Comparison of ENCODE assay signal across 35 cellular contexts in the genomic region with DNA sequence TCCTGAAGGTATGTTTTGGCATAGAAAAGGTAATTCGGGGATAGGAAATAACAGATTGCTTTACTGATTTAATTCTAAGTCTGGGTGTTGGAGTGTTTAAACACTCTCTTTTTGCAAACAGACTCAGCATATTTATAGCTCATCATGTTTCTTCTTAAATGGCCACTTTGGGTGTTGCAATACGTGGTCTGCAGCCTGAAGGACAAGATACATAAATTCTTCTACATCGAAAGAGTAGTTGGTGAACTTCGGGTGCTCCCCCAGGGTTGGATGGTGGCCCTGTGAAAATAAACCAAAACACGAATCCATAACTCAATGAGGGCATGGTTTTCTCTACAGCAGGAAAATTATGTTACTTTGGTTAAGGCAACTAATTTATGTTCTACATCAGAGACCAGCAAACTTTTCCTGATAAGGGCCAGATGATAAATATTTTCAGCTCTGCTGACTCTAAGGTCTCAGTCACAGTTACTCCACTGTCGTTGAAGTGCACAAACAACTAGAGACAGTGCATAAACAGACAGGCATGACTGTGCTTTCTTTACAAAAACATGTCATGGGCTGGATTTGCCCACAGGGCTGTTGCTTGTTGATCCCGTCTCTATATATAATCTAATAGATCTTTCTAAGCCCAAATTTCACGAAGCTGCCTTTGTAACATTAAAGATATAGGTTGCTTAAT. TPM values are rescaled to one million over a fixed set of nuclear protein-coding genes. Genes with fewer than 3 reads are reported as not detected.
"Had no signal": no experiment of that assay in that cellular context is flagged by ENCODE, and none has a peak within 500 bp of the region (broad histone marks: within the 10 kb centered on the region; RNA-seq: fewer than 3 reads in every experiment).

No MANE protein-coding gene starts in this region.

- H3K27ac Mint-ChIP-seq: activated CD4-positive, alpha-beta T cell treated with anti-CD3 and anti-CD28 coated beads, Interleukin-2, amount 10 ng/mL, durations not matched to agents 24 days and 14 days; activated CD8-positive, alpha-beta T cell treated with anti-CD3 and anti-CD28 coated beads for 36 hours; activated naive CD8-positive, alpha-beta T cell treated with anti-CD3 and anti-CD28 coated beads for 36 hours; activated T-cell treated with anti-CD3 and anti-CD28 coated beads, Interleukin-2, amount 50 U/mL, for 72 hours; activated T-helper 17 cell treated with anti-CD3 and anti-CD28 coated beads, Interleukin-2, amount 50 U/mL, for 72 hours had no signal

- H3K4me2 ChIP-seq: PC-9 had no signal

- H3K4me3 Mint-ChIP-seq: activated CD4-positive, alpha-beta T cell treated with anti-CD3 and anti-CD28 coated beads, Interleukin-2, amount 10 ng/mL, durations not matched to agents 24 days and 14 days; activated CD8-positive, alpha-beta T cell treated with anti-CD3 and anti-CD28 coated beads for 36 hours; activated naive CD8-positive, alpha-beta T cell treated with anti-CD3 and anti-CD28 coated beads for 36 hours; activated T-cell treated with anti-CD3 and anti-CD28 coated beads, Interleukin-2, amount 50 U/mL, for 72 hours; activated T-helper 17 cell treated with anti-CD3 and anti-CD28 coated beads, Interleukin-2, amount 50 U/mL, for 72 hours had no signal

- H2AFZ ChIP-seq: PC-9 had no signal

- H3K4me3 ChIP-seq: ascending aorta, body of pancreas, breast epithelium, MG63, PC-9 had no signal

- H3K4me1 Mint-ChIP-seq: activated CD4-positive, alpha-beta T cell treated with anti-CD3 and anti-CD28 coated beads, Interleukin-2, amount 10 ng/mL, durations not matched to agents 24 days and 14 days; activated naive CD8-positive, alpha-beta T cell treated with anti-CD3 and anti-CD28 coated beads for 36 hours; activated T-helper 17 cell treated with anti-CD3 and anti-CD28 coated beads, Interleukin-2, amount 50 U/mL, for 72 hours had no signal

- ATAC-seq: activated CD8-positive, alpha-beta T cell treated with anti-CD3 and anti-CD28 coated beads for 36 hours; activated T-cell treated with anti-CD3 and anti-CD28 coated beads, Interleukin-2, amount 50 U/mL, for 72 hours; activated T-helper 17 cell treated with anti-CD3 and anti-CD28 coated beads, Interleukin-2, amount 50 U/mL, for 72 hours; body of pancreas had no signal

- H3K27me3 ChIP-seq: ascending aorta, body of pancreas, breast epithelium, MG63 had no signal

- FAIRE-seq: TTC549 had no signal

- H3K4me1 ChIP-seq: ascending aorta, body of pancreas, breast epithelium had no signal

- H3K27me3 Mint-ChIP-seq: activated CD4-positive, alpha-beta T cell treated with anti-CD3 and anti-CD28 coated beads, Interleukin-2, amount 10 ng/mL, durations not matched to agents 24 days and 14 days; activated CD8-positive, alpha-beta T cell treated with anti-CD3 and anti-CD28 coated beads for 36 hours; activated naive CD8-positive, alpha-beta T cell treated with anti-CD3 and anti-CD28 coated beads for 36 hours; activated T-helper 17 cell treated with anti-CD3 and anti-CD28 coated beads, Interleukin-2, amount 50 U/mL, for 72 hours had no signal

- DNase-seq: activated CD4-positive, alpha-beta T cell treated with anti-CD3 and anti-CD28 coated beads, Interleukin-2, amount 10 ng/mL, durations not matched to agents 24 days and 14 days; activated CD4-positive, alpha-beta T cell treated with anti-CD3 and anti-CD28 coated beads, Interleukin-2, amount 50 U/mL, for 4 hours; activated CD8-positive, alpha-beta T cell treated with anti-CD3 and anti-CD28 coated beads for 36 hours; activated effector memory CD4-positive, alpha-beta T cell treated with anti-CD3 and anti-CD28 coated beads, Interleukin-2, amount 50 U/mL, for 16 hours; activated naive CD4-positive, alpha-beta T cell; activated naive CD4-positive, alpha-beta T cell treated with anti-CD3 and anti-CD28 coated beads, Interleukin-2, amount 50 U/mL, for 16 hours; activated naive CD8-positive, alpha-beta T cell treated with anti-CD3 and anti-CD28 coated beads for 36 hours; activated T-cell treated with anti-CD3 and anti-CD28 coated beads, Interleukin-2, amount 50 U/mL, for 1 hour; activated T-cell treated with anti-CD3 and anti-CD28 coated beads, Interleukin-2, amount 50 U/mL, for 72 hours; amygdala; body of pancreas; Kasumi-1; KG1; MG63; NCI-H1092 treated with DMSO at 0.1 percent for 48 hours; NCI-H1417 treated with DMSO at 0.1 percent for 48 hours; NCI-H187 treated with DMSO at 0.1 percent for 48 hours; NCI-H2081; NCI-H2171 treated with DMSO at 0.1 percent for 48 hours; NCI-H2227 treated with DMSO at 0.1 percent for 48 hours; NCI-H446; NCI-H510A treated with DMSO at 0.1 percent for 48 hours; PC-9; Right ventricle myocardium superior; SW 1271; T1000 had no signal

- H3K27ac ChIP-seq: ascending aorta, body of pancreas, breast epithelium, PC-9 had no signal

- H3K9me3 Mint-ChIP-seq: activated CD4-positive, alpha-beta T cell treated with anti-CD3 and anti-CD28 coated beads, Interleukin-2, amount 10 ng/mL, durations not matched to agents 24 days and 14 days; activated CD8-positive, alpha-beta T cell treated with anti-CD3 and anti-CD28 coated beads for 36 hours; activated naive CD8-positive, alpha-beta T cell treated with anti-CD3 and anti-CD28 coated beads for 36 hours; activated T-cell treated with anti-CD3 and anti-CD28 coated beads, Interleukin-2, amount 50 U/mL, for 72 hours; activated T-helper 17 cell treated with anti-CD3 and anti-CD28 coated beads, Interleukin-2, amount 50 U/mL, for 72 hours had no signal

- H3K9me3 ChIP-seq: ascending aorta, body of pancreas, breast epithelium, MG63 had no signal

- H3K36me3 ChIP-seq: MG63 had no signal

RNA-seq across cellular contexts. Expression of a gene that starts 45.3 kb away (rescaled TPM):
- total RNA-seq: activated CD4-positive, alpha-beta T cell treated with anti-CD3 and anti-CD28 coated beads, Interleukin-2, amount 10 ng/mL, durations not matched to agents 24 days and 14 days; activated CD8-positive, alpha-beta memory T cell treated with anti-CD3 and anti-CD28 coated beads for 36 hours; activated CD8-positive, alpha-beta T cell treated with anti-CD3 and anti-CD28 coated beads for 36 hours; activated naive CD8-positive, alpha-beta T cell treated with anti-CD3 and anti-CD28 coated beads for 36 hours; activated T-cell treated with anti-CD3 and anti-CD28 coated beads, Interleukin-2, amount 50 U/mL, for 72 hours; activated T-helper 17 cell treated with anti-CD3 and anti-CD28 coated beads, Interleukin-2, amount 50 U/mL, for 72 hours; ascending aorta; breast epithelium; cardiac septum; OCI-LY7; PC-9; Right ventricle myocardium superior; T-helper 1 cell treated with Interleukin-12 subunit alpha and Interleukin-12 subunit beta and Interleukin-4 antibody, amounts not matched to agents 30 ng/mL and 1 ng/mL, for 36 hours; T-helper 2 cell treated with Interferon-gamma antibody and Interleukin-4, amounts not matched to agents 100 ng/mL and 5 ng/mL, for 36 hours had no signal
